ENCODE assay signal across 9 cellular contexts in genomic region chr19:802497-802887, GRCh38. TPM values are rescaled to one million over a fixed set of nuclear protein-coding genes. Genes with fewer than 3 reads are reported as not detected.
DNase-seq lines count a peak whose midpoint lies in the region; ATAC-seq and TF ChIP-seq lines count a peak whose summit lies in the region.
"Had no signal": no experiment of that assay in that cellular context is flagged by ENCODE, and none has a peak within 500 bp of the region (broad histone marks: within the 10 kb centered on the region; RNA-seq: fewer than 3 reads in every experiment).

No MANE protein-coding gene starts in this region.

- no peak overlapping the region for H2AFZ ChIP-seq in SK-N-SH (ENCODE audit: low read depth)

- TF ChIP-seq CTCF in SK-N-SH (IDR thresholded peaks at IDR 0.05) (no peak), dorsolateral prefrontal cortex (IDR thresholded peaks at IDR 0.05 in 54 of 56, conservative IDR thresholded peaks at IDR 0.05 in 2 of 56; ENCODE audit: low read depth in 1 of 56, partially characterized antibody in 56 of 56) (no peak)

- H3K27me3 ChIP-seq in SK-N-SH (ENCODE audit: insufficient read depth) (no peaks in the 10 kb centered on the region), dorsolateral prefrontal cortex (no peaks in the 10 kb centered on the region), skeletal muscle satellite cell (ENCODE audit: control insufficient read depth, insufficient read depth, low read length) (no peaks in the 10 kb centered on the region)

- TF ChIP-seq EP300 in SK-N-SH (IDR thresholded peaks at IDR 0.05; ENCODE audit: borderline replicate concordance in 1 of 2, low read depth in 1 of 2, low read length in 1 of 2): no peak

- no peaks in the 10 kb centered on the region for H3K9me2 ChIP-seq in SK-N-SH

- ATAC-seq in SK-N-SH treated with all-trans-retinoic acid at 6 μM for 48 hours: no peak

- H3K79me2 ChIP-seq in SK-N-SH (ENCODE audit: insufficient read depth): peaks cover 96% of the 10 kb centered on the region

- H3F3A ChIP-seq in SK-N-SH (replicated peaks; ENCODE audit: insufficient read depth): peaks cover 3% of the 10 kb centered on the region

- H3K36me3 ChIP-seq in SK-N-SH (replicated peaks in 1 of 2; ENCODE audit: control insufficient read depth in 1 of 2, insufficient read depth in 2 of 2, low read length in 1 of 2) (peaks cover 33 to 60% of the 10 kb centered on the region in 2 experiments), skeletal muscle satellite cell (ENCODE audit: insufficient read depth, low read length) (peaks cover 92% of the 10 kb centered on the region)

- H3K9me3 ChIP-seq in SK-N-SH (no peaks in the 10 kb centered on the region), skeletal muscle satellite cell (replicated peaks; ENCODE audit: low read length) (no peaks in the 10 kb centered on the region)

- no peak for DNase-seq in SK-N-SH
- no peak for DNase-seq in dorsolateral prefrontal cortex
- no peak for DNase-seq in ecto neural progenitor cell (ENCODE audit: low spot score)
- DNase-seq in activated CD4-positive, CD25-positive, alpha-beta regulatory T cell (lab: John Stamatoyannopoulos, UW): no peak
- DNase-seq: foreskin melanocyte; stimulated activated CD4-positive, alpha-beta T cell treated with anti-CD3 and anti-CD28 coated beads, Interleukin-2, amount 100 ng/mL, for 24 hours had no signal

- no peak overlapping the region; a peak in 1 of 4 replicates for H3K27ac ChIP-seq in SK-N-SH (ENCODE audit: low read depth in 2 of 2, low read length in 1 of 2)
- peak overlapping the region in 33 of 59 donors; percentile 7 to 71 (median 39) for H3K27ac ChIP-seq in dorsolateral prefrontal cortex

- TF ChIP-seq RAD21 in SK-N-SH (IDR thresholded peaks at IDR 0.05; ENCODE audit: low read length): no peak

- CTCF ChIA-PET in SK-N-SH (lab: Yijun Ruan, JAX): interaction anchor here (0.9 to 1.5 kb wide), 3 partner anchors 28 to 119 kb away, joined by 3 to 5 read pairs (median 3); no protein-coding TSS in a partner anchor

- H3K4me3 ChIP-seq in SK-N-SH (ENCODE audit: low read depth in 2 of 2, low read length in 1 of 2) (no peak overlapping the region), dorsolateral prefrontal cortex (peak overlapping the region in 43 of 59 donors; percentile 4 to 92 (median 32)), skeletal muscle satellite cell (ENCODE audit: low read length) (peak overlapping the region; percentile 85)

- H3K4me2 ChIP-seq in SK-N-SH (peak overlapping the region; percentile 29; the same call in 1 of the 2 replicates), skeletal muscle satellite cell (ENCODE audit: low read length) (peak overlapping the region; percentile 100)

- intact Hi-C loops in dorsolateral prefrontal cortex (cut with DNase I): no loop called here

- peaks cover 29 to 41% of the 10 kb centered on the region in 2 experiments; a peak in 3 of 4 replicates for H3K4me1 ChIP-seq in SK-N-SH (ENCODE audit: control insufficient read depth in 1 of 2, insufficient read depth in 2 of 2, low read depth in 1 of 2, low read length in 1 of 2)
- H3K4me1 ChIP-seq in skeletal muscle satellite cell (ENCODE audit: control insufficient read depth, insufficient read depth, low read length): peaks cover 39% of the 10 kb centered on the region

- 82% methylated on average over 9 of the region's 12 CpGs for WGBS in SK-N-SH (ENCODE audit: low lambda C conversion rate)

- POLR2A ChIA-PET in SK-N-SH (lab: Yijun Ruan, JAX): no interaction called here

- H3K9ac ChIP-seq in SK-N-SH (no peak overlapping the region), skeletal muscle satellite cell (ENCODE audit: low read depth, low read length) (peak overlapping the region; percentile 93)

- H4K20me1 ChIP-seq in SK-N-SH (ENCODE audit: insufficient read depth): peaks cover 96% of the 10 kb centered on the region

TF ChIP-seq in SK-N-SH, 30 proteins besides CTCF, POLR2A, EP300 and RAD21 (continues in another document):
- TF ChIP-seq, protein P1, sequence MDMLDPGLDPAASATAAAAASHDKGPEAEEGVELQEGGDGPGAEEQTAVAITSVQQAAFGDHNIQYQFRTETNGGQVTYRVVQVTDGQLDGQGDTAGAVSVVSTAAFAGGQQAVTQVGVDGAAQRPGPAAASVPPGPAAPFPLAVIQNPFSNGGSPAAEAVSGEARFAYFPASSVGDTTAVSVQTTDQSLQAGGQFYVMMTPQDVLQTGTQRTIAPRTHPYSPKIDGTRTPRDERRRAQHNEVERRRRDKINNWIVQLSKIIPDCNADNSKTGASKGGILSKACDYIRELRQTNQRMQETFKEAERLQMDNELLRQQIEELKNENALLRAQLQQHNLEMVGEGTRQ (IDR thresholded peaks at IDR 0.05; ENCODE audit: borderline replicate concordance, low read depth, low read length): no peak
- TF ChIP-seq POLR2AphosphoS5 (IDR thresholded peaks at IDR 0.05; ENCODE audit: low read depth, low read length): no peak
- TF ChIP-seq GATA2 (CRISPR knock-in tag; IDR thresholded peaks at IDR 0.05): no peak
- TF ChIP-seq GABPA (IDR thresholded peaks at IDR 0.05; ENCODE audit: low read depth): no peak
- TF ChIP-seq RFX5 (IDR thresholded peaks at IDR 0.05; ENCODE audit: low read length): no peak
- no peak for TF ChIP-seq MEF2A (IDR thresholded peaks at IDR 0.05; ENCODE audit: borderline replicate concordance, low read depth)
- no peak for TF ChIP-seq FOSL2 (IDR thresholded peaks at IDR 0.05; ENCODE audit: borderline replicate concordance, low read depth)
- no peak for TF ChIP-seq TCF12 (IDR thresholded peaks at IDR 0.05)
- no peak for TF ChIP-seq SMC3 (IDR thresholded peaks at IDR 0.05; ENCODE audit: low read depth, low read length)

TF ChIP-seq in SK-N-SH treated with all-trans-retinoic acid at 6 μM for 48 hours, 23 proteins besides CTCF, POLR2A, EP300 and RAD21 (continues in another document):
- TF ChIP-seq ESRRG (CRISPR knock-in tag; IDR thresholded peaks at IDR 0.05) (no peak), OSR1 (CRISPR knock-in tag; IDR thresholded peaks at IDR 0.05) (no peak), POU6F1 (CRISPR knock-in tag; IDR thresholded peaks at IDR 0.05; ENCODE audit: borderline replicate concordance, low read depth) (no peak), ZNF8 (CRISPR knock-in tag; IDR thresholded peaks at IDR 0.05) (no peak), PATZ1 (CRISPR knock-in tag; IDR thresholded peaks at IDR 0.05; ENCODE audit: borderline replicate concordance) (no peak), ARNTL (CRISPR knock-in tag; IDR thresholded peaks at IDR 0.05; ENCODE audit: borderline replicate concordance, low read depth) (no peak)

RNA-seq across cellular contexts. Expression of gene PTBP1, which starts 5.2 kb away (rescaled TPM):
- polyA plus RNA-seq in SK-N-SH (2012; rRNA removed): 172 and 243 TPM in 2 replicates
- 81.4 and 143 TPM in 2 replicates for polyA plus RNA-seq in SK-N-SH (2012; cell fraction: cytosol; rRNA removed)
- polyA plus RNA-seq in SK-N-SH (2012; cell fraction: nucleus; rRNA removed): 286 and 334 TPM in 2 replicates
- total RNA-seq in dorsolateral prefrontal cortex: 100 to 1,000 TPM in 11 of 120 experiments, 10 to 100 TPM in 109; 40.5 to 125 (median 72.0) TPM
- 113 and 162 TPM in 2 replicates for total RNA-seq in skeletal muscle satellite cell (2012; rRNA removed)

RNA-seq across cellular contexts. Expression of gene PLPPR3, which starts 19.3 kb away (rescaled TPM):
- 1.5 and 1.6 TPM in 2 replicates for polyA plus RNA-seq in SK-N-SH (2012; rRNA removed)
- 0.59 and 1.2 TPM in 2 replicates for polyA plus RNA-seq in SK-N-SH (2012; cell fraction: cytosol; rRNA removed)
- polyA plus RNA-seq in SK-N-SH (2012; cell fraction: nucleus; rRNA removed): 1.8 and 2.1 TPM in 2 replicates
- 10 to 100 TPM in 118 of 120 experiments, 1 to 10 TPM in 2; 7.9 to 52.2 (median 26.6) TPM for total RNA-seq in dorsolateral prefrontal cortex
- not detected in 2 replicates for total RNA-seq in skeletal muscle satellite cell (2012; rRNA removed)

RNA-seq across cellular contexts. Expression of gene AZU1, which starts 25.1 kb away (rescaled TPM):
- polyA plus RNA-seq in SK-N-SH (2012; rRNA removed): 0.15 TPM in 2 replicates
- not detected in 2 replicates for polyA plus RNA-seq in SK-N-SH (2012; cell fraction: cytosol; rRNA removed)
- polyA plus RNA-seq in SK-N-SH (2012; cell fraction: nucleus; rRNA removed): 2.3 and 2.4 TPM in 2 replicates
- total RNA-seq in dorsolateral prefrontal cortex: 1 to 10 TPM in 59 of 120 experiments, under 1 TPM in 48, not detected in 13; 0.28 to 6.9 (median 1.1) TPM
- not detected in 2 replicates for total RNA-seq in skeletal muscle satellite cell (2012; rRNA removed)
- total RNA-seq: IMR-90 had no signal

RNA-seq across cellular contexts. Expression of gene PRTN3, which starts 38.3 kb away (rescaled TPM):
- not detected in 2 replicates for polyA plus RNA-seq in SK-N-SH (2012; rRNA removed)
- not detected in 2 replicates for polyA plus RNA-seq in SK-N-SH (2012; cell fraction: cytosol; rRNA removed)
- polyA plus RNA-seq in SK-N-SH (2012; cell fraction: nucleus; rRNA removed): not detected in 2 replicates
- total RNA-seq in dorsolateral prefrontal cortex: 1 to 10 TPM in 47 of 120 experiments, under 1 TPM in 37, not detected in 36; 0.46 to 9.3 (median 1.0) TPM
- total RNA-seq in skeletal muscle satellite cell (2012; rRNA removed): not detected in 2 replicates
- total RNA-seq: IMR-90 had no signal
- polyA plus RNA-seq: IMR-90 had no signal

RNA-seq across cellular contexts. Expression of gene ELANE, which starts 49.6 kb away (rescaled TPM):
- polyA plus RNA-seq in SK-N-SH (2012; rRNA removed): not detected in 2 replicates
- not detected in 2 replicates for polyA plus RNA-seq in SK-N-SH (2012; cell fraction: cytosol; rRNA removed)
- 0.11 and 0.14 TPM in 2 replicates for polyA plus RNA-seq in SK-N-SH (2012; cell fraction: nucleus; rRNA removed)
- total RNA-seq in dorsolateral prefrontal cortex: 1 to 10 TPM in 13 of 120 experiments, under 1 TPM in 14, not detected in 93; 0.47 to 5.3 (median 1.00) TPM
- 0.51 TPM in 1 of 2 replicates, not detected in the other for total RNA-seq in skeletal muscle satellite cell (2012; rRNA removed)
- total RNA-seq: IMR-90 had no signal

Comparison
In these comparisons a context has a peak if more than half of its experiments do, and no peak if none do; other contexts are left out.
1. H3K27ac ChIP-seq: peak in dorsolateral prefrontal cortex (33 of 59); none in SK-N-SH (0 of 2).
2. H3K4me3 ChIP-seq: peak in dorsolateral prefrontal cortex (43 of 59) and skeletal muscle satellite cell (single experiment); none in SK-N-SH (0 of 2).